ENCODE assay signal across 31 cellular contexts in genomic region chr5:90162324-90162723, GRCh38.
"Had no signal": no experiment of that assay in that cellular context is flagged by ENCODE, and none has a peak within 500 bp of the region (broad histone marks: within the 10 kb centered on the region; RNA-seq: fewer than 3 reads in every experiment).

No MANE protein-coding gene starts in this region.

- H3K27ac ChIP-seq: left lung, lower lobe of right lung, pancreas, prostate gland, skin epidermis, stomach, thoracic aorta, tibial artery, upper lobe of right lung, uterus had no signal

- DNase-seq: hypothalamus; immature natural killer cell; kidney; left colon; left lung; lower lobe of right lung; mammary epithelial cell; mesenchymal stem cell; naive B cell; natural killer cell; nephron progenitor cell; pancreas; posterior cingulate gyrus; retina; right cardiac atrium; stimulated activated CD4-positive, alpha-beta T cell treated with anti-CD3 and anti-CD28 coated beads, Interleukin-12 subunit alpha, Interleukin-12 subunit beta, amount 100 ng/mL, for 4 hours; stimulated activated CD4-positive, alpha-beta T cell treated with anti-CD3 and anti-CD28 coated beads, Interleukin-15, amount 100 ng/mL, for 24 hours; stimulated activated CD4-positive, alpha-beta T cell treated with anti-CD3 and anti-CD28 coated beads, Interleukin-2, amount 100 ng/mL, for 24 hours; stimulated activated CD4-positive, alpha-beta T cell treated with anti-CD3 and anti-CD28 coated beads, Interleukin-4, amount 100 ng/mL, for 1 hour; stimulated activated naive B cell treated with anti-CD40 and anti-IgM and Interleukin-4, amounts not matched to agents 10 μg/mL and 1 μg/mL and 100 μg/mL, for 72 hours; stimulated activated naive CD8-positive, alpha-beta T cell treated with anti-CD3 and anti-CD28 coated beads, Interleukin-15, Interleukin-2, amounts not matched to agents 100 U/mL and 50 U/mL, for 24 hours; stomach; tibial artery; trophoblast cell; upper lobe of right lung; uterus had no signal

- H3K4me1 ChIP-seq: left lung, lower lobe of right lung, pancreas, prostate gland, stomach, upper lobe of right lung, uterus had no signal

- H3K27ac Mint-ChIP-seq: immature natural killer cell, natural killer cell, nephron progenitor cell had no signal

- H3K4me1 Mint-ChIP-seq: immature natural killer cell, natural killer cell, nephron progenitor cell had no signal

- H3K9me3 ChIP-seq: left lung, lower lobe of right lung, pancreas, prostate gland, stomach, thoracic aorta, tibial artery, upper lobe of right lung, uterus had no signal

- H3K36me3 ChIP-seq: left lung, lower lobe of right lung, pancreas, prostate gland, stomach, thoracic aorta, tibial artery, upper lobe of right lung, uterus had no signal

- H3K9me3 Mint-ChIP-seq: mesothelial cell of epicardium; naive B cell; nephron progenitor cell; stimulated activated naive B cell treated with anti-CD40 and anti-IgM and Interleukin-4, amounts not matched to agents 10 μg/mL and 1 μg/mL and 100 μg/mL, for 72 hours had no signal

- H3K36me3 Mint-ChIP-seq: immature natural killer cell; mesothelial cell of epicardium; naive B cell; natural killer cell; stimulated activated naive B cell treated with anti-CD40 and anti-IgM and Interleukin-4, amounts not matched to agents 10 μg/mL and 1 μg/mL and 100 μg/mL, for 72 hours had no signal

- H3K4me3 Mint-ChIP-seq: immature natural killer cell; mesothelial cell of epicardium; naive B cell; natural killer cell; nephron progenitor cell; stimulated activated naive B cell treated with anti-CD40 and anti-IgM and Interleukin-4, amounts not matched to agents 10 μg/mL and 1 μg/mL and 100 μg/mL, for 72 hours had no signal

- H3K27me3 ChIP-seq: left lung, pancreas, stomach, tibial artery, upper lobe of right lung, uterus had no signal

- ATAC-seq: left colon; left lung; lower lobe of right lung; natural killer cell; pancreas; sciatic nerve; stimulated activated naive B cell treated with anti-CD40 and anti-IgM and Interleukin-4, amounts not matched to agents 10 μg/mL and 1 μg/mL and 100 μg/mL, for 72 hours; stimulated activated naive CD8-positive, alpha-beta T cell treated with anti-CD3 and anti-CD28 coated beads, Interleukin-15, Interleukin-2, amounts not matched to agents 100 U/mL and 50 U/mL, for 24 hours; upper lobe of right lung had no signal

- H3K4me3 ChIP-seq: left lung, lower lobe of right lung, pancreas, prostate gland, skin epidermis, stomach, thoracic aorta, tibial artery, upper lobe of right lung, uterus had no signal
